ENCODE assay signal across 25 cellular contexts in the genomic region with DNA sequence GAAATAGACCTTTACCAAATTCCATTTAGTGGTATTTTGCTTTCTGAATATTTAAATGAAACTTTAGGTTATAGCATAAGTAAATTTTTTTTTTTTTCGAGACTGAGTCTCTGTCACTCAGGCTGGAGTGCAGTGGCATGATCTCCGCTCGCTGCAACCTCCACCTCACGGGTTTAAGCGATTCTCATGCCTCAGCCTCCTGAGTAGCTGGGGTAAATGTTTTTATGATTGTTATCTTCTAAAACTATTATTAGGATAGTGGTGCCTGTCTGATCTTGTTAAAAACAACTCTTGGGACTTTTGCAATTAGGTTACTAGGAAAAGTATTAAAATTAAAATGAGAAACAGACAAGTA. TPM values are rescaled to one million over a fixed set of nuclear protein-coding genes. Genes with fewer than 3 reads are reported as not detected.
DNase-seq lines count a peak whose midpoint lies in the region; ATAC-seq and TF ChIP-seq lines count a peak whose summit lies in the region.
"Had no signal": no experiment of that assay in that cellular context is flagged by ENCODE, and none has a peak within 500 bp of the region (broad histone marks: within the 10 kb centered on the region; RNA-seq: fewer than 3 reads in every experiment).

No MANE protein-coding gene starts in this region.

- H3K4me3 ChIP-seq in Loucy (ENCODE audit: low read length, poor library complexity, severe bottlenecking) (no peak overlapping the region), endodermal cell (ENCODE audit: low read length) (peak overlapping the region; percentile 14), neural cell (ENCODE audit: low read length) (peak overlapping the region; percentile 0)
- H3K4me3 ChIP-seq: BLaER1 treated with 17β-estradiol and CSF1 and Interleukin-3, amounts not matched to agents 10 nM and 100 nM had no signal

- H3K9me2 ChIP-seq in Loucy (replicated peaks; ENCODE audit: low read depth, low read length) = no peaks in the 10 kb centered on the region
- no peaks in the 10 kb centered on the region for H3K9me2 ChIP-seq in neural cell (ENCODE audit: insufficient read depth, low read length)

- H3K36me3 Mint-ChIP-seq in endodermal cell (ENCODE audit: low read depth) = peaks cover 53% of the 10 kb centered on the region

- peaks cover 5% of the 10 kb centered on the region for H3K4me1 ChIP-seq in Loucy (ENCODE audit: insufficient read depth, low read length, poor library complexity, severe bottlenecking)
- no peaks in the 10 kb centered on the region for H3K4me1 ChIP-seq in endodermal cell (ENCODE audit: control insufficient read depth, insufficient read depth, low read length)

- H3K27me3 Mint-ChIP-seq in endodermal cell (ENCODE audit: insufficient read depth) = no peaks in the 10 kb centered on the region
- H3K27me3 Mint-ChIP-seq: activated naive CD8-positive, alpha-beta T cell treated with anti-CD3 and anti-CD28 coated beads, Interleukin-2, amount 10 ng/mL, durations not matched to agents 7 days and 5 days; memory B cell had no signal

- DNase-seq in endodermal cell (no peak), NK-92 (lab: John Stamatoyannopoulos, UW; ENCODE audit: unreplicated experiment) (no peak)
- no peak for DNase-seq in stimulated activated CD8-positive, alpha-beta memory T cell treated with anti-CD3 and anti-CD28 coated beads, Interleukin-4, amount 100 ng/mL, for 48 hours
- DNase-seq: ACHN; activated CD4-positive, alpha-beta T cell treated with anti-CD3 and anti-CD28 coated beads for 48 hours; activated naive CD8-positive, alpha-beta T cell treated with anti-CD3 and anti-CD28 coated beads, Interleukin-2, amount 10 ng/mL, durations not matched to agents 7 days and 5 days; activated T-cell treated with anti-CD3 and anti-CD28 coated beads, Interleukin-2, amount 50 U/mL, for 72 hours; DMS153; GDM1; MV-4-11; NCI-H187 treated with DMSO at 0.1 percent for 48 hours; NCI-H226; NCI-H82; right cardiac atrium; SHP77 treated with DMSO at 0.1 percent for 48 hours; T-helper 1 cell had no signal

- H2AFZ ChIP-seq in Loucy (ENCODE audit: low read length) (no peak overlapping the region), neural cell (ENCODE audit: low read depth, low read length) (no peak overlapping the region)

- H3K36me3 ChIP-seq in Loucy (ENCODE audit: insufficient read depth, low read length) = peaks cover 77% of the 10 kb centered on the region
- peaks cover 65% of the 10 kb centered on the region for H3K36me3 ChIP-seq in endodermal cell (ENCODE audit: control insufficient read depth, insufficient read depth, low read length)
- H3K36me3 ChIP-seq in neural cell (ENCODE audit: insufficient read depth, low read length) = no peaks in the 10 kb centered on the region

- H3K9ac ChIP-seq in Loucy (ENCODE audit: low read depth, low read length, poor library complexity, severe bottlenecking) (no peak overlapping the region), endodermal cell (ENCODE audit: extremely low read depth, low read length, poor library complexity, severe bottlenecking) (no peak overlapping the region), neural cell (ENCODE audit: low read length) (no peak overlapping the region)
- H3K9ac ChIP-seq: KMS-11 had no signal

- no peak for TF ChIP-seq RAD21 in neural cell (conservative IDR thresholded peaks at IDR 0.05)

- no peaks in the 10 kb centered on the region for H3K9me3 Mint-ChIP-seq in endodermal cell
- H3K9me3 Mint-ChIP-seq: activated naive CD8-positive, alpha-beta T cell treated with anti-CD3 and anti-CD28 coated beads, Interleukin-2, amount 10 ng/mL, durations not matched to agents 7 days and 5 days; activated T-cell treated with anti-CD3 and anti-CD28 coated beads, Interleukin-2, amount 50 U/mL, for 72 hours; memory B cell had no signal

- H3F3A ChIP-seq in Loucy (ENCODE audit: low read depth) = no peaks in the 10 kb centered on the region
- H3F3A ChIP-seq in neural cell (ENCODE audit: insufficient read depth, low read length, poor library complexity, severe bottlenecking) = no peaks in the 10 kb centered on the region

- peak overlapping the region; percentile 13 for H3K4me3 Mint-ChIP-seq in endodermal cell
- H3K4me3 Mint-ChIP-seq: activated naive CD8-positive, alpha-beta T cell treated with anti-CD3 and anti-CD28 coated beads, Interleukin-2, amount 10 ng/mL, durations not matched to agents 7 days and 5 days had no signal

- H3K27me3 ChIP-seq in Loucy (ENCODE audit: insufficient read depth, low read length, poor library complexity, severe bottlenecking) (no peaks in the 10 kb centered on the region), endodermal cell (ENCODE audit: control insufficient read depth, insufficient read depth, low read length, poor library complexity, severe bottlenecking) (no peaks in the 10 kb centered on the region), neural cell (ENCODE audit: insufficient read depth, low read depth, low read length) (no peaks in the 10 kb centered on the region)
- H3K27me3 ChIP-seq: BLaER1 treated with 17β-estradiol and CSF1 and Interleukin-3, amounts not matched to agents 10 nM and 100 nM had no signal

- peak overlapping the region; percentile 30 for H3K27ac Mint-ChIP-seq in endodermal cell
- H3K27ac Mint-ChIP-seq: activated naive CD8-positive, alpha-beta T cell treated with anti-CD3 and anti-CD28 coated beads, Interleukin-2, amount 10 ng/mL, durations not matched to agents 7 days and 5 days had no signal

- ATAC-seq in GM18517 (IDR thresholded peaks at IDR 0.05; ENCODE audit: unreplicated experiment) = no peak
- ATAC-seq in GM19023 (IDR thresholded peaks at IDR 0.05; ENCODE audit: unreplicated experiment) = no peak
- ATAC-seq: activated T-cell treated with anti-CD3 and anti-CD28 coated beads, Interleukin-2, amount 50 U/mL, for 72 hours; HCT116 had no signal

- no peak for TF ChIP-seq EP300 in neural cell (conservative IDR thresholded peaks at IDR 0.05; ENCODE audit: poor library complexity, severe bottlenecking)

- H3K4me2 ChIP-seq in Loucy (ENCODE audit: low read depth, low read length, poor library complexity, severe bottlenecking) = peak overlapping the region; percentile 22
- H3K4me2 ChIP-seq in neural cell (ENCODE audit: low read length) = no peak overlapping the region
- H3K4me2 ChIP-seq: KMS-11 had no signal

- 0 out of 2 replicates have a peak overlapping the region, but pooled peaks have one; percentile 25 for H3K27ac ChIP-seq in 22Rv1
- no peak overlapping the region for H3K27ac ChIP-seq in endodermal cell (ENCODE audit: low read depth, low read length)
- H3K27ac ChIP-seq in neural cell (ENCODE audit: low read length) = no peak overlapping the region
- H3K27ac ChIP-seq: BLaER1 treated with 17β-estradiol and CSF1 and Interleukin-3, amounts not matched to agents 10 nM and 100 nM; KMS-11 had no signal

- WGBS in endodermal cell (ENCODE audit: insufficient coverage in 1 of 2, insufficient read length in 1 of 2), 2 experiments = 91 to 93% methylated on average over 5 of the region's 5 CpGs

- peaks cover 14% of the 10 kb centered on the region for H3K4me1 Mint-ChIP-seq in endodermal cell

- peaks cover 91% of the 10 kb centered on the region for H4K20me1 ChIP-seq in Loucy (ENCODE audit: insufficient read depth, low read length, poor library complexity, severe bottlenecking)
- H4K20me1 ChIP-seq in neural cell (ENCODE audit: insufficient read depth) = peaks cover 37% of the 10 kb centered on the region

- no peak for TF ChIP-seq CTCF in 22Rv1 (IDR thresholded peaks at IDR 0.05)
- TF ChIP-seq CTCF in Loucy (conservative IDR thresholded peaks at IDR 0.05; ENCODE audit: low read length) = no peak
- no peak for TF ChIP-seq CTCF in endodermal cell (conservative IDR thresholded peaks at IDR 0.05)
- TF ChIP-seq CTCF in neural cell (IDR thresholded peaks at IDR 0.05; ENCODE audit: poor library complexity, severe bottlenecking) = no peak

- H3K9me3 ChIP-seq in Loucy (ENCODE audit: insufficient read depth, low read depth, low read length) (no peaks in the 10 kb centered on the region), endodermal cell (ENCODE audit: control insufficient read depth, low read length) (no peaks in the 10 kb centered on the region), neural cell (ENCODE audit: low read length) (no peaks in the 10 kb centered on the region)
- H3K9me3 ChIP-seq: BLaER1 treated with 17β-estradiol and CSF1 and Interleukin-3, amounts not matched to agents 10 nM and 100 nM had no signal

- H3K79me2 ChIP-seq in Loucy (ENCODE audit: insufficient read depth, low read length) (peaks cover 98% of the 10 kb centered on the region), neural cell (replicated peaks; ENCODE audit: insufficient read depth, low read length) (peaks cover 84% of the 10 kb centered on the region)

TF ChIP-seq in neural cell, 6 proteins besides CTCF, POLR2A, EP300 and RAD21 (continues in another document):
- TF ChIP-seq EZH2 (IDR thresholded peaks at IDR 0.05; ENCODE audit: borderline replicate concordance, insufficient read depth, low read length, poor library complexity, severe bottlenecking) (no peak), MXI1 (conservative IDR thresholded peaks at IDR 0.05; ENCODE audit: poor library complexity, severe bottlenecking) (no peak)

RNA-seq across cellular contexts. Expression of a gene that starts 20.6 kb away (rescaled TPM):
- 100 to 1,000 TPM in 1 of 2 donors, 10 to 100 TPM in 1; 89.5 to 104 TPM for total RNA-seq in endodermal cell
- polyA plus RNA-seq in endodermal cell (2013, experiment 1 of 2) = 50.0 TPM
- polyA plus RNA-seq in endodermal cell (2013, experiment 2 of 2) = 52.3 TPM
- 46.8 and 50.2 TPM in 2 replicates for polyA plus RNA-seq in neural cell
- 91.9 and 102 TPM in 2 replicates for polyA minus RNA-seq in neural cell

RNA-seq across cellular contexts. Expression of a gene that starts 29.3 kb away (rescaled TPM):
- total RNA-seq in endodermal cell = 1 to 10 TPM; 1.8 to 2.7 TPM
- polyA plus RNA-seq in endodermal cell (2013, experiment 1 of 2) = 0.43 TPM
- polyA plus RNA-seq in endodermal cell (2013, experiment 2 of 2) = 0.70 TPM
- 1.1 TPM in 1 of 2 replicates, not detected in the other for polyA plus RNA-seq in neural cell
- 0.49 TPM in 1 of 2 replicates, not detected in the other for polyA minus RNA-seq in neural cell

RNA-seq across cellular contexts. Expression of a gene that starts 44.3 kb away (rescaled TPM):
- 10 to 100 TPM; 56.5 to 73.2 TPM for total RNA-seq in endodermal cell
- 38.3 TPM for polyA plus RNA-seq in endodermal cell (2013, experiment 1 of 2)
- 33.0 TPM for polyA plus RNA-seq in endodermal cell (2013, experiment 2 of 2)
- 114 and 122 TPM in 2 replicates for polyA plus RNA-seq in neural cell
- polyA minus RNA-seq in neural cell = 47.1 and 55.8 TPM in 2 replicates
